In genomic region chr14:102417646-102418045, GRCh38 we compare ENCODE assay signal across 28 cellular contexts.
"Had no signal": no experiment of that assay in that cellular context is flagged by ENCODE, and none has a peak within 500 bp of the region (broad histone marks: within the 10 kb centered on the region; RNA-seq: fewer than 3 reads in every experiment).

No MANE protein-coding gene starts in this region.

- H3K4me3 Mint-ChIP-seq: activated naive CD4-positive, alpha-beta T cell treated with anti-CD3 and anti-CD28 coated beads, Interleukin-2, amount 50 U/mL, for 24 hours; activated naive CD8-positive, alpha-beta T cell treated with anti-CD3 and anti-CD28 coated beads, Interleukin-2, amount 50 U/mL, for 24 hours; activated T-cell treated with anti-CD3 and anti-CD28 coated beads, Interleukin-2, amount 50 U/mL, for 24 hours; activated T-helper 17 cell treated with anti-CD3 and anti-CD28 coated beads, Interleukin-2, amount 50 U/mL, for 72 hours; central memory CD8-positive, alpha-beta T cell; effector memory CD8-positive, alpha-beta T cell; nephron had no signal

- H3K4me3 ChIP-seq: breast epithelium, gastroesophageal sphincter, hepatocyte, right atrium auricular region, spleen, thyroid gland, upper lobe of left lung, vagina had no signal

- H3K27me3 Mint-ChIP-seq: activated naive CD4-positive, alpha-beta T cell treated with anti-CD3 and anti-CD28 coated beads, Interleukin-2, amount 50 U/mL, for 24 hours; activated naive CD8-positive, alpha-beta T cell treated with anti-CD3 and anti-CD28 coated beads, Interleukin-2, amount 50 U/mL, for 24 hours; activated T-cell treated with anti-CD3 and anti-CD28 coated beads, Interleukin-2, amount 50 U/mL, for 24 hours; activated T-helper 17 cell treated with anti-CD3 and anti-CD28 coated beads, Interleukin-2, amount 50 U/mL, for 72 hours; central memory CD8-positive, alpha-beta T cell; effector memory CD8-positive, alpha-beta T cell had no signal

- H3K27ac Mint-ChIP-seq: activated naive CD4-positive, alpha-beta T cell treated with anti-CD3 and anti-CD28 coated beads, Interleukin-2, amount 50 U/mL, for 24 hours; activated naive CD8-positive, alpha-beta T cell treated with anti-CD3 and anti-CD28 coated beads, Interleukin-2, amount 50 U/mL, for 24 hours; activated T-helper 17 cell treated with anti-CD3 and anti-CD28 coated beads, Interleukin-2, amount 50 U/mL, for 72 hours; effector memory CD8-positive, alpha-beta T cell had no signal

- H3K4me1 Mint-ChIP-seq: activated naive CD4-positive, alpha-beta T cell treated with anti-CD3 and anti-CD28 coated beads, Interleukin-2, amount 50 U/mL, for 24 hours; activated naive CD8-positive, alpha-beta T cell treated with anti-CD3 and anti-CD28 coated beads, Interleukin-2, amount 50 U/mL, for 24 hours; activated T-helper 17 cell treated with anti-CD3 and anti-CD28 coated beads, Interleukin-2, amount 50 U/mL, for 72 hours had no signal

- H3K4me1 ChIP-seq: breast epithelium, parathyroid adenoma, right atrium auricular region, spleen, thyroid gland, upper lobe of left lung, vagina had no signal

- H3K36me3 ChIP-seq: breast epithelium had no signal

- DNase-seq: activated CD4-positive, alpha-beta T cell treated with anti-CD3 and anti-CD28 coated beads for 48 hours; activated CD4-positive, alpha-beta T cell treated with anti-CD3 and anti-CD28 coated beads, Interleukin-2, amount 50 U/mL, for 48 hours; activated CD8-positive, alpha-beta memory T cell treated with anti-CD3 and anti-CD28 coated beads, Interleukin-2, amount 50 U/mL, for 4 hours; activated gamma-delta T cell treated with Interleukin-2 at 50 U/mL for 16 hours; activated naive CD8-positive, alpha-beta T cell treated with anti-CD3 and anti-CD28 coated beads, Interleukin-2, amount 50 U/mL, for 24 hours; activated T-cell treated with anti-CD3 and anti-CD28 coated beads, Interleukin-2, amount 50 U/mL, for 24 hours; effector memory CD8-positive, alpha-beta T cell; islet precursor cell; left cardiac atrium; mammary epithelial cell; spleen; stimulated activated CD4-positive, alpha-beta T cell treated with anti-CD3 and anti-CD28 coated beads, Interleukin-2, amount 100 ng/mL, for 48 hours; stimulated activated naive CD8-positive, alpha-beta T cell treated with anti-CD3 and anti-CD28 coated beads, Interleukin-15, Interleukin-2, amounts not matched to agents 100 U/mL and 50 U/mL, for 24 hours; T-helper 1 cell; thyroid gland had no signal

- H3K9me3 Mint-ChIP-seq: activated naive CD4-positive, alpha-beta T cell treated with anti-CD3 and anti-CD28 coated beads, Interleukin-2, amount 50 U/mL, for 24 hours; activated naive CD8-positive, alpha-beta T cell treated with anti-CD3 and anti-CD28 coated beads, Interleukin-2, amount 50 U/mL, for 24 hours; activated T-cell treated with anti-CD3 and anti-CD28 coated beads, Interleukin-2, amount 50 U/mL, for 24 hours; activated T-helper 17 cell treated with anti-CD3 and anti-CD28 coated beads, Interleukin-2, amount 50 U/mL, for 72 hours; central memory CD8-positive, alpha-beta T cell; effector memory CD8-positive, alpha-beta T cell; nephron had no signal

- H3K9me3 ChIP-seq: breast epithelium, gastroesophageal sphincter, right atrium auricular region, spleen, thyroid gland, upper lobe of left lung, vagina had no signal

- ATAC-seq: activated CD4-positive, CD25-positive, alpha-beta regulatory T cell treated with anti-CD3 and anti-CD28 coated beads, Interleukin-2, amount 50 U/mL, for 24 hours; activated naive CD8-positive, alpha-beta T cell treated with anti-CD3 and anti-CD28 coated beads, Interleukin-2, amount 50 U/mL, for 24 hours; activated T-helper 17 cell treated with anti-CD3 and anti-CD28 coated beads, Interleukin-2, amount 50 U/mL, for 72 hours; effector memory CD8-positive, alpha-beta T cell; gastroesophageal sphincter; left cardiac atrium; stimulated activated naive CD8-positive, alpha-beta T cell treated with anti-CD3 and anti-CD28 coated beads, Interleukin-15, Interleukin-2, amounts not matched to agents 100 U/mL and 50 U/mL, for 24 hours had no signal

- H3K27ac ChIP-seq: breast epithelium, gastroesophageal sphincter, hepatocyte, parathyroid adenoma, right atrium auricular region, spleen, thyroid gland, upper lobe of left lung, vagina, VCaP had no signal
